1 cellular context compared by ENCODE assay signal in the genomic region with DNA sequence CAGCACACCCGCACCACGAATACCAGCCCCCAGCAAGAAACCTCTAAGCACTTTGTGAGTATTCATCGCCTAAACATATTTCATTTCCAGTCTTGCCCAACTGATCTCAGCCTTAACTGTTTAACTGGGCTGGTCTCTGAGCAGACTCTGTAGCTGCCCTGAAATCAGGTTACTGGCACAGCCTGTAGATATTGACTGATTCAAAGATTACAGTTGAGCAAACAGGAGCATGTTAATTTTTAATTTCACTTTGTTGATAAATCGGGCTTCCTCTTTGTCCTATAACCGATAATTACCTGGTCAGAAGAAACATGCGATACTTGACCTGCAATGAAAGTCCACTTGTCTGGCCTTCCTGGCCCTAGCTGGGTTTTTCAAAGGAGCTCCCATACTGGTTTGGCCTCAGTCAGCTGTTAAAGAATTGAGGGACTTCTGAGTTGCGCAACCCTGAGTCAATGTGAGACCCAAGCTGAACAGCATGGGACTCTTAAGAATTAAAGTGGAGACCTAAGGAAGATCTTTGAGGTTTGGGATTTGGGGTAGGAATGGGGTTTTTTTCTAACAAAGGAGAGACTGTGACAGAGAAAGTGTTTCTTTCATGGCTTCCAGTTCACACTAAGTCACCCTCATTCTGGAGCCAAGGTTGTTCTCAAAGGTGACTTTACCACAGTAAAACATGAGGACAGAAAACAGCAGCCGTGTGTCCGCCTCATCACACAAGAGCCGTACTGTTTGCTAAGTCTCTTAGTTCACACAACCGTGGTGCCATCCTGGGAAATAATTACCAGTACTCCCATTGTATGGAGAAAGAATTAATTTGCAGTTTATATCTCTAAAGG.
TF ChIP-seq lines count a peak whose summit lies in the region.

No MANE protein-coding gene starts in this region.

TF ChIP-seq in HepG2, 621 proteins besides CTCF, POLR2A, EP300 and RAD21 (continued from another document):
- TF ChIP-seq ZSCAN12 (CRISPR knock-in tag; IDR thresholded peaks at IDR 0.05) (peak; percentile 64; the same call in 1 of the 2 replicates), NFYB (CRISPR knock-in tag; IDR thresholded peaks at IDR 0.05) (no peak), YEATS4 (CRISPR knock-in tag; IDR thresholded peaks at IDR 0.05; ENCODE audit: borderline replicate concordance) (peak; percentile 67), HNF4G (IDR thresholded peaks at IDR 0.05; ENCODE audit: borderline replicate concordance, low read depth, low read length) (peak; percentile 75), HNF4G (CRISPR knock-in tag; IDR thresholded peaks at IDR 0.05; ENCODE audit: borderline replicate concordance, low read depth) (peak; percentile 82; the same call in 1 of the 2 replicates), ZSCAN22 (CRISPR knock-in tag; IDR thresholded peaks at IDR 0.05) (no peak), ZBTB38 (CRISPR knock-in tag; IDR thresholded peaks at IDR 0.05) (no peak)
- TF ChIP-seq, protein P1, sequence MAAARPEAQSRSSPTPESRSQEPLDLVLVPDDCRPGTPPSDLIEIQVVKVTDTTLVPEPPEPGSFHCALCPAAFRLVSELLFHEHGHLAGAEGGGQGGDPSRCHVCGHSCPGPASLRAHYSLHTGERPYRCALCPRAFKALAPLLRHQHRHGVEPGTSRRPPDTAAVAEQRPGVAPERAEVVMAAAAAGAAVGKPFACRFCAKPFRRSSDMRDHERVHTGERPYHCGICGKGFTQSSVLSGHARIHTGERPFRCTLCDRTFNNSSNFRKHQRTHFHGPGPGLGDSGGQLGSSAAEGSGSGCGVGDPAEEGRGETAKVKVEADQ (CRISPR knock-in tag; IDR thresholded peaks at IDR 0.05; ENCODE audit: borderline replicate concordance): no peak
- TF ChIP-seq, protein P2, sequence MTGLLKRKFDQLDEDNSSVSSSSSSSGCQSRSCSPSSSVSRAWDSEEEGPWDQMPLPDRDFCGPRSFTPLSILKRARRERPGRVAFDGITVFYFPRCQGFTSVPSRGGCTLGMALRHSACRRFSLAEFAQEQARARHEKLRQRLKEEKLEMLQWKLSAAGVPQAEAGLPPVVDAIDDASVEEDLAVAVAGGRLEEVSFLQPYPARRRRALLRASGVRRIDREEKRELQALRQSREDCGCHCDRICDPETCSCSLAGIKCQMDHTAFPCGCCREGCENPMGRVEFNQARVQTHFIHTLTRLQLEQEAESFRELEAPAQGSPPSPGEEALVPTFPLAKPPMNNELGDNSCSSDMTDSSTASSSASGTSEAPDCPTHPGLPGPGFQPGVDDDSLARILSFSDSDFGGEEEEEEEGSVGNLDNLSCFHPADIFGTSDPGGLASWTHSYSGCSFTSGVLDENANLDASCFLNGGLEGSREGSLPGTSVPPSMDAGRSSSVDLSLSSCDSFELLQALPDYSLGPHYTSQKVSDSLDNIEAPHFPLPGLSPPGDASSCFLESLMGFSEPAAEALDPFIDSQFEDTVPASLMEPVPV (CRISPR knock-in tag; IDR thresholded peaks at IDR 0.05): no peak
- TF ChIP-seq, protein P3, sequence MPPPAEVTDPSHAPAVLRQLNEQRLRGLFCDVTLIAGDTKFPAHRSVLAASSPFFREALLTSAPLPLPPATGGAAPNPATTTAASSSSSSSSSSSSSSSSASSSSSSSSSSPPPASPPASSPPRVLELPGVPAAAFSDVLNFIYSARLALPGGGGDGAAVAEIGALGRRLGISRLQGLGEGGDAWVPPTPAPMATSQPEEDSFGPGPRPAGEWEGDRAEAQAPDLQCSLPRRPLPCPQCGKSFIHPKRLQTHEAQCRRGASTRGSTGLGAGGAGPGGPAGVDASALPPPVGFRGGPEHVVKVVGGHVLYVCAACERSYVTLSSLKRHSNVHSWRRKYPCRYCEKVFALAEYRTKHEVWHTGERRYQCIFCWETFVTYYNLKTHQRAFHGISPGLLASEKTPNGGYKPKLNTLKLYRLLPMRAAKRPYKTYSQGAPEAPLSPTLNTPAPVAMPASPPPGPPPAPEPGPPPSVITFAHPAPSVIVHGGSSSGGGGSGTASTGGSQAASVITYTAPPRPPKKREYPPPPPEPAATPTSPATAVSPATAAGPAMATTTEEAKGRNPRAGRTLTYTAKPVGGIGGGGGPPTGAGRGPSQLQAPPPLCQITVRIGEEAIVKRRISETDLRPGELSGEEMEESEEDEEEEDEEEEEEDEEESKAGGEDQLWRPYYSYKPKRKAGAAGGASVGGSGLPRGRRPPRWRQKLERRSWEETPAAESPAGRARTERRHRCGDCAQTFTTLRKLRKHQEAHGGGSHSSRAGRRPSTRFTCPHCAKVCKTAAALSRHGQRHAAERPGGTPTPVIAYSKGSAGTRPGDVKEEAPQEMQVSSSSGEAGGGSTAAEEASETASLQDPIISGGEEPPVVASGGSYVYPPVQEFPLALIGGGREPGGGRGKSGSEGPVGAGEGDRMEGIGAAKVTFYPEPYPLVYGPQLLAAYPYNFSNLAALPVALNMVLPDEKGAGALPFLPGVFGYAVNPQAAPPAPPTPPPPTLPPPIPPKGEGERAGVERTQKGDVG (CRISPR knock-in tag; IDR thresholded peaks at IDR 0.05; ENCODE audit: borderline replicate concordance): 0 out of 2 replicates have a peak, but pooled peaks have one; percentile 34
